Comparison of ENCODE assay signal across 10 cellular contexts in genomic region chr5:172380992-172381643, GRCh38.
DNase-seq lines count a peak whose midpoint lies in the region; ATAC-seq and TF ChIP-seq lines count a peak whose summit lies in the region.
"Had no signal": no experiment of that assay in that cellular context is flagged by ENCODE, and none has a peak within 500 bp of the region (broad histone marks: within the 10 kb centered on the region; RNA-seq: fewer than 3 reads in every experiment).

No MANE protein-coding gene starts in this region.

- peaks cover 34% of the 10 kb centered on the region for H3K36me3 Mint-ChIP-seq in WTC11
- H3K36me3 Mint-ChIP-seq in natural killer cell treated with Interleukin-12 subunit alpha and Interleukin-12 subunit beta and Interleukin-15 and Interleukin-18, amount 100 ng/mL, for 72 hours = no peaks in the 10 kb centered on the region

- no peak for ATAC-seq in WTC11
- no peak for ATAC-seq in natural killer cell treated with Interleukin-12 subunit alpha and Interleukin-12 subunit beta and Interleukin-15 and Interleukin-18, amount 100 ng/mL, for 72 hours

- peaks cover 10% of the 10 kb centered on the region for H3K4me1 ChIP-seq in hepatocyte (ENCODE audit: insufficient read depth)

- H3K4me3 ChIP-seq in hepatocyte = no peak overlapping the region
- H3K4me3 ChIP-seq: lung had no signal

- POLR2A ChIA-PET in WTC11 (lab: Charles Lee) = no interaction called here

- H3K36me3 ChIP-seq in hepatocyte (replicated peaks; ENCODE audit: insufficient read depth, low read depth) = no peaks in the 10 kb centered on the region

- H2AFZ ChIP-seq in hepatocyte = no peak overlapping the region

- H3K27ac ChIP-seq in hepatocyte = peak overlapping the region; percentile 66

- H3K9me2 ChIP-seq in hepatocyte (replicated peaks; ENCODE audit: insufficient read depth) = no peaks in the 10 kb centered on the region

- no peak overlapping the region for H3K4me2 ChIP-seq in hepatocyte

- H3K79me2 ChIP-seq in hepatocyte = no peaks in the 10 kb centered on the region

- peak; percentile 67 for DNase-seq in NCI-H1092 (lab: John Stamatoyannopoulos, UW)
- DNase-seq in WTC11 (ENCODE audit: low spot score) = no peak
- DNase-seq in hepatocyte (ENCODE audit: low spot score) = peak; percentile 71
- peak; percentile 91 for DNase-seq in superior temporal gyrus (ENCODE audit: extremely low spot score)
- no peak for DNase-seq in NCI-H748 (lab: John Stamatoyannopoulos, UW; ENCODE audit: unreplicated experiment)
- no peak for DNase-seq in natural killer cell treated with Interleukin-12 subunit alpha and Interleukin-12 subunit beta and Interleukin-15 and Interleukin-18, amount 100 ng/mL, for 72 hours (ENCODE audit: low spot score)
- no peak for DNase-seq in Kasumi-1 (lab: John Stamatoyannopoulos, UW)
- no peak for DNase-seq in ureter (ENCODE audit: low spot score)

- TF ChIP-seq CTCF in WTC11 (IDR thresholded peaks at IDR 0.05) (no peak), hepatocyte (IDR thresholded peaks at IDR 0.05; ENCODE audit: poor library complexity) (no peak)

- H3K4me1 Mint-ChIP-seq in WTC11 = no peaks in the 10 kb centered on the region
- H3K4me1 Mint-ChIP-seq in natural killer cell treated with Interleukin-12 subunit alpha and Interleukin-12 subunit beta and Interleukin-15 and Interleukin-18, amount 100 ng/mL, for 72 hours (ENCODE audit: low read depth in 2 of 2) = peaks cover 0 to 5% of the 10 kb centered on the region in 2 donors
- H3K4me1 Mint-ChIP-seq: central memory CD8-positive, alpha-beta T cell had no signal

- CTCF ChIA-PET in WTC11 (lab: Charles Lee) = no interaction called here

- no peaks in the 10 kb centered on the region for H4K20me1 ChIP-seq in hepatocyte (ENCODE audit: insufficient read depth, poor library complexity, severe bottlenecking)

- no peaks in the 10 kb centered on the region for H3K9me3 Mint-ChIP-seq in WTC11
- no peaks in the 10 kb centered on the region for H3K9me3 Mint-ChIP-seq in natural killer cell treated with Interleukin-12 subunit alpha and Interleukin-12 subunit beta and Interleukin-15 and Interleukin-18, amount 100 ng/mL, for 72 hours
- H3K9me3 Mint-ChIP-seq: central memory CD8-positive, alpha-beta T cell had no signal

- WGBS in hepatocyte (ENCODE audit: low lambda C conversion rate, missing lambda C conversion rate) = 81% methylated on average over 21 of the region's 21 CpGs

- H3K27ac Mint-ChIP-seq in WTC11 = peak overlapping the region; percentile 14; the same call in 1 of the 2 replicates
- H3K27ac Mint-ChIP-seq in natural killer cell treated with Interleukin-12 subunit alpha and Interleukin-12 subunit beta and Interleukin-15 and Interleukin-18, amount 100 ng/mL, for 72 hours = no peak overlapping the region

- H3K9me3 ChIP-seq in hepatocyte (ENCODE audit: low read depth) = no peaks in the 10 kb centered on the region

- H3K4me3 Mint-ChIP-seq in WTC11 = no peak overlapping the region
- no peak overlapping the region for H3K4me3 Mint-ChIP-seq in natural killer cell treated with Interleukin-12 subunit alpha and Interleukin-12 subunit beta and Interleukin-15 and Interleukin-18, amount 100 ng/mL, for 72 hours
- H3K4me3 Mint-ChIP-seq: central memory CD8-positive, alpha-beta T cell had no signal

- no peaks in the 10 kb centered on the region for H3K27me3 Mint-ChIP-seq in WTC11 (ENCODE audit: low read depth)
- peaks cover 0 to 8% of the 10 kb centered on the region in 2 donors for H3K27me3 Mint-ChIP-seq in natural killer cell treated with Interleukin-12 subunit alpha and Interleukin-12 subunit beta and Interleukin-15 and Interleukin-18, amount 100 ng/mL, for 72 hours

- H3K27me3 ChIP-seq in hepatocyte = no peaks in the 10 kb centered on the region

TF ChIP-seq in WTC11, 78 proteins besides CTCF, POLR2A, EP300 and RAD21:
- TF ChIP-seq USF1 (CRISPR knock-in tag; IDR thresholded peaks at IDR 0.05) = no peak
- no peak for TF ChIP-seq CREB1 (CRISPR knock-in tag; IDR thresholded peaks at IDR 0.05)
- TF ChIP-seq FOXJ3 (CRISPR knock-in tag; IDR thresholded peaks at IDR 0.05; ENCODE audit: borderline replicate concordance) = no peak
- no peak for TF ChIP-seq MYBL2 (CRISPR knock-in tag; IDR thresholded peaks at IDR 0.05)
- no peak for TF ChIP-seq EMX1 (CRISPR knock-in tag; IDR thresholded peaks at IDR 0.05)
- TF ChIP-seq ZSCAN18 (CRISPR knock-in tag; IDR thresholded peaks at IDR 0.05) = no peak
- TF ChIP-seq ELF4 (CRISPR knock-in tag; IDR thresholded peaks at IDR 0.05; ENCODE audit: low read depth) = no peak
- TF ChIP-seq TEAD1 (CRISPR knock-in tag; IDR thresholded peaks at IDR 0.05) = no peak
- no peak for TF ChIP-seq TEAD4 (CRISPR knock-in tag; IDR thresholded peaks at IDR 0.05)
- TF ChIP-seq ZBTB43 (CRISPR knock-in tag; IDR thresholded peaks at IDR 0.05) = no peak
- no peak for TF ChIP-seq MXD4 (CRISPR knock-in tag; IDR thresholded peaks at IDR 0.05; ENCODE audit: borderline replicate concordance)
- no peak for TF ChIP-seq ATF6 (CRISPR knock-in tag; IDR thresholded peaks at IDR 0.05)
- TF ChIP-seq ZNF671 (CRISPR knock-in tag; IDR thresholded peaks at IDR 0.05) = no peak
- TF ChIP-seq NFATC4 (CRISPR knock-in tag; IDR thresholded peaks at IDR 0.05) = no peak
- no peak for TF ChIP-seq NR2C2 (CRISPR knock-in tag; IDR thresholded peaks at IDR 0.05)
- TF ChIP-seq AR (CRISPR knock-in tag; IDR thresholded peaks at IDR 0.05) = no peak
- no peak for TF ChIP-seq ZNF416 (CRISPR knock-in tag; IDR thresholded peaks at IDR 0.05)
- no peak for TF ChIP-seq NR1H2 (CRISPR knock-in tag; IDR thresholded peaks at IDR 0.05)
- no peak for TF ChIP-seq OVOL2 (CRISPR knock-in tag; IDR thresholded peaks at IDR 0.05; ENCODE audit: borderline replicate concordance)
TF ChIP-seq in WTC11: peak in this region for 0.

Comparison
In these comparisons a context has a peak if more than half of its experiments do, and no peak if none do; other contexts are left out.
1. DNase-seq: peak in NCI-H1092 (single experiment), hepatocyte (single experiment) and superior temporal gyrus (single experiment); none in WTC11 (single experiment), NCI-H748 (single experiment), natural killer cell treated with Interleukin-12 subunit alpha and Interleukin-12 subunit beta and Interleukin-15 and Interleukin-18, amount 100 ng/mL, for 72 hours (single experiment), Kasumi-1 (0 of 2) and ureter (single experiment).